Comparison of ENCODE assay signal across 16 cellular contexts in genomic region chr11:113681711-113682410, GRCh38. TPM values are rescaled to one million over a fixed set of nuclear protein-coding genes. Genes with fewer than 3 reads are reported as not detected.
DNase-seq lines count a peak whose midpoint lies in the region; ATAC-seq, FAIRE-seq and TF ChIP-seq lines count a peak whose summit lies in the region.
"Had no signal": no experiment of that assay in that cellular context is flagged by ENCODE, and none has a peak within 500 bp of the region (broad histone marks: within the 10 kb centered on the region; RNA-seq: fewer than 3 reads in every experiment).

No MANE protein-coding gene starts in this region.

- no peak for TF ChIP-seq RAD21 in Ishikawa (IDR thresholded peaks at IDR 0.05; ENCODE audit: low read depth)
- TF ChIP-seq RAD21 in HepG2 (CRISPR knock-in tag; IDR thresholded peaks at IDR 0.05) = no peak

- H3K4me3 ChIP-seq in HepG2 (replicated peaks in 1 of 3; ENCODE audit: insufficient read depth in 1 of 3, low read depth in 2 of 3, low read length in 3 of 3) = no peak overlapping the region
- H3K4me3 ChIP-seq: suprapubic skin had no signal

- no peak overlapping the region for H3K9ac ChIP-seq in HepG2 (ENCODE audit: insufficient read depth, low read depth, low read length)

- POLR2A ChIA-PET in HepG2 (lab: Yijun Ruan, JAX) = no interaction called here

- WGBS in HepG2 (ENCODE audit: low lambda C conversion rate) = 45% methylated on average over 8 of the region's 10 CpGs

- no peak overlapping the region for H3K27ac ChIP-seq in HepG2 (ENCODE audit: extremely low read length, insufficient read depth, low read length)
- H3K27ac ChIP-seq: suprapubic skin had no signal

- H3K79me2 ChIP-seq in HepG2 (ENCODE audit: insufficient read depth, low read length) = no peaks in the 10 kb centered on the region

- TF ChIP-seq EP300 in Ishikawa (IDR thresholded peaks at IDR 0.05; ENCODE audit: borderline replicate concordance) (no peak), HepG2 (IDR thresholded peaks at IDR 0.05; ENCODE audit: low read depth in 2 of 2, low read length in 2 of 2) (no peak), HepG2 (CRISPR knock-in tag; IDR thresholded peaks at IDR 0.05; ENCODE audit: borderline replicate concordance) (no peak)

- H3K27me3 ChIP-seq in HepG2 (ENCODE audit: control insufficient read depth in 1 of 2, insufficient read depth in 2 of 2, low read length in 2 of 2) = peaks cover 0 to 26% of the 10 kb centered on the region in 2 experiments; a peak in 2 of 5 replicates
- H3K27me3 ChIP-seq: suprapubic skin had no signal

- no peaks in the 10 kb centered on the region for H3K9me3 ChIP-seq in HepG2 (ENCODE audit: low read length)
- H3K9me3 ChIP-seq: suprapubic skin had no signal

- no peak for TF ChIP-seq CTCF in HepG2 (CRISPR knock-in tag; IDR thresholded peaks at IDR 0.05)

- H3K36me3 ChIP-seq in HepG2 (replicated peaks in 1 of 2; ENCODE audit: control insufficient read depth in 1 of 2, insufficient read depth in 2 of 2, low read length in 2 of 2) = no peaks in the 10 kb centered on the region
- H3K36me3 ChIP-seq: suprapubic skin had no signal

- CTCF ChIA-PET in HepG2 (lab: Yijun Ruan, JAX; ENCODE audit: low intra/inter-chr PET ratio, low total read pairs) = no interaction called here

- H3K4me2 ChIP-seq in HepG2 (ENCODE audit: low read depth, low read length) = no peak overlapping the region

- DNase-seq in COLO668 (lab: John Stamatoyannopoulos, UW; ENCODE audit: unreplicated experiment) (peak; percentile 18), RPMI7951 (ENCODE audit: low read depth) (peak; percentile 15), kidney glomerular epithelial cell (lab: John Stamatoyannopoulos, UW) (peak; percentile 45), GOT3 (lab: John Stamatoyannopoulos, UW) (no peak), NCI-H2029 treated with DMSO at 0.1 percent for 48 hours (lab: John Stamatoyannopoulos, UW) (no peak), HepG2 (ENCODE audit: low spot score) (no peak)
- DNase-seq: activated CD4-positive, alpha-beta memory T cell treated with anti-CD3 and anti-CD28 coated beads for 36 hours; amygdala; effector CD4-positive, alpha-beta T cell; foreskin fibroblast; midbrain; NCI-H748 treated with DMSO at 0.1 percent for 48 hours had no signal

- H3K4me1 ChIP-seq in HepG2 (ENCODE audit: insufficient read depth, low read length) = no peaks in the 10 kb centered on the region
- H3K4me1 ChIP-seq: suprapubic skin had no signal

- ATAC-seq in HG03432 (IDR thresholded peaks at IDR 0.05; ENCODE audit: unreplicated experiment) (no peak), HepG2 (no peak)
- ATAC-seq: Right ventricle myocardium inferior had no signal

- no peak overlapping the region for H2AFZ ChIP-seq in HepG2 (ENCODE audit: low read length)

- in situ Hi-C loops in HepG2 (cut with HindIII; ENCODE audit: extremely low pct_ligation_motif_present, low pct_unique_long_range_greater_than_20kb) = no loop called here

- TF ChIP-seq POLR2A in HepG2 (IDR thresholded peaks at IDR 0.05; ENCODE audit: insufficient read depth in 1 of 2, low read depth in 2 of 2, low read length in 2 of 2) = no peak

- intact Hi-C loops in HepG2 (cut with micrococcal nuclease; ENCODE audit: unreplicated experiment) = no loop called here

- no peak for FAIRE-seq in HepG2 (lab: Jason Lieb, UNC)

- H4K20me1 ChIP-seq in HepG2 (ENCODE audit: insufficient read depth, low read length) = no peaks in the 10 kb centered on the region

- BruUV-seq in HepG2 (replicated peaks; lab: Mats Ljungman, UMichigan) = no TSS peak

TF ChIP-seq in Ishikawa, 13 proteins besides CTCF, POLR2A, EP300 and RAD21:
- TF ChIP-seq MAX (IDR thresholded peaks at IDR 0.05) = 0 out of 2 replicates have a peak, but pooled peaks have one; percentile 3
- TF ChIP-seq CEBPB (IDR thresholded peaks at IDR 0.05) = peak; percentile 52; the same call in 1 of the 2 replicates
- no peak for TF ChIP-seq CREB1 (IDR thresholded peaks at IDR 0.05; ENCODE audit: low read depth)
- TF ChIP-seq TCF12 (IDR thresholded peaks at IDR 0.05; ENCODE audit: low read depth) = peak; percentile 63; the same call in 1 of the 2 replicates
- TF ChIP-seq NFIC (IDR thresholded peaks at IDR 0.05) = peak; percentile 87
TF ChIP-seq in Ishikawa: peak in this region for 4.

TF ChIP-seq in HepG2, 621 proteins besides CTCF, POLR2A, EP300 and RAD21:
- TF ChIP-seq RFXANK (CRISPR knock-in tag; IDR thresholded peaks at IDR 0.05) = no peak
- TF ChIP-seq ZSCAN20 (CRISPR knock-in tag; IDR thresholded peaks at IDR 0.05; ENCODE audit: borderline replicate concordance) = no peak
- no peak for TF ChIP-seq MIER3 (CRISPR knock-in tag; IDR thresholded peaks at IDR 0.05; ENCODE audit: borderline replicate concordance)
- TF ChIP-seq SYNCRIP (IDR thresholded peaks at IDR 0.05; ENCODE audit: insufficient read depth, low read depth, low read length) = no peak
- no peak for TF ChIP-seq ZNF740 (CRISPR knock-in tag; IDR thresholded peaks at IDR 0.05)
- TF ChIP-seq RARG (CRISPR knock-in tag; IDR thresholded peaks at IDR 0.05; ENCODE audit: low read depth) = no peak

RNA-seq across cellular contexts. Expression of gene TMPRSS5, which starts 24.2 kb away (rescaled TPM):
- total RNA-seq in RPMI7951 (2014; rRNA removed; shearing (Covaris generic)) = 0.12 TPM in 1 of 2 replicates, not detected in the other
- total RNA-seq in HepG2 (2016; rRNA removed; fragmentation: Illumina TruSeq; extraction: Trizol) = 0.40 TPM in 1 of 2 replicates, not detected in the other
- not detected in 2 replicates for total RNA-seq in HepG2 (2016; cell fraction: cytosol; rRNA removed; fragmentation: Illumina TruSeq; extraction: Trizol; ENCODE audit: low read depth)
- 0.12 and 0.37 TPM in 2 replicates for total RNA-seq in HepG2 (2016; cell fraction: insoluble cytoplasmic fraction; rRNA removed; fragmentation: Illumina TruSeq; extraction: Trizol)
- 0.07 and 0.09 TPM in 2 replicates for total RNA-seq in HepG2 (2016; cell fraction: membrane; rRNA removed; fragmentation: Illumina TruSeq; extraction: Trizol)
- total RNA-seq in HepG2 (2016; cell fraction: nucleus; rRNA removed; fragmentation: Illumina TruSeq; extraction: Trizol) = 0.85 and 0.96 TPM in 2 replicates
- 0.65 and 0.96 TPM in 2 replicates for polyA plus RNA-seq in HepG2 (2011; rRNA removed)
- polyA plus RNA-seq in HepG2 (2011; cell fraction: cytosol; rRNA removed) = 0.29 and 0.34 TPM in 2 replicates
- 3.2 and 5.2 TPM in 2 replicates for polyA plus RNA-seq in HepG2 (2011; cell fraction: nucleus; rRNA removed)
- 0.29 and 0.43 TPM in 2 replicates for polyA plus RNA-seq in HepG2 (2012)
- not detected in 2 replicates for polyA plus RNA-seq in HepG2 (2016; cell fraction: cytosol; fragmentation: Illumina TruSeq; extraction: Trizol; ENCODE audit: low read depth)
- polyA plus RNA-seq in HepG2 (2016; cell fraction: insoluble cytoplasmic fraction; fragmentation: Illumina TruSeq; extraction: Trizol; ENCODE audit: low read depth) = not detected in 2 replicates
- not detected in 2 replicates for polyA plus RNA-seq in HepG2 (2016; cell fraction: membrane; fragmentation: Illumina TruSeq; extraction: Trizol; ENCODE audit: low read depth)
- polyA plus RNA-seq in HepG2 (2016; cell fraction: nucleus; fragmentation: Illumina TruSeq; extraction: Trizol; ENCODE audit: insufficient read depth, low read depth) = 1.5 and 3.5 TPM in 2 replicates
- polyA minus RNA-seq in HepG2 (2011; rRNA and poly(A)+ RNA removed; ENCODE audit: low replicate concordance) = 0.49 and 0.68 TPM in 2 replicates
- polyA minus RNA-seq in HepG2 (2011; cell fraction: cytosol; rRNA and poly(A)+ RNA removed) = not detected in 2 replicates
- 1.3 and 1.7 TPM in 2 replicates for polyA minus RNA-seq in HepG2 (2011; cell fraction: nucleus; rRNA and poly(A)+ RNA removed)

Comparison
In these comparisons a context has a peak if more than half of its experiments do, and no peak if none do; other contexts are left out.
1. DNase-seq: peak in COLO668 (single experiment), RPMI7951 (single experiment) and kidney glomerular epithelial cell (single experiment); none in GOT3 (single experiment), NCI-H2029 treated with DMSO at 0.1 percent for 48 hours (single experiment) and HepG2 (single experiment).